In genomic region chr3:152190636-152191183, GRCh38 we compare ENCODE assay signal across 25 cellular contexts.
DNase-seq lines count a peak whose midpoint lies in the region; ATAC-seq, FAIRE-seq and TF ChIP-seq lines count a peak whose summit lies in the region.
"Had no signal": no experiment of that assay in that cellular context is flagged by ENCODE, and none has a peak within 500 bp of the region (broad histone marks: within the 10 kb centered on the region; RNA-seq: fewer than 3 reads in every experiment).

No MANE protein-coding gene starts in this region.

- H3K36me3 Mint-ChIP-seq in activated T-cell treated with anti-CD3 and anti-CD28 coated beads, Interleukin-2, amount 50 U/mL, for 24 hours (ENCODE audit: low read depth): no peaks in the 10 kb centered on the region
- H3K36me3 Mint-ChIP-seq in naive thymus-derived CD8-positive, alpha-beta T cell: no peaks in the 10 kb centered on the region
- H3K36me3 Mint-ChIP-seq: neural progenitor cell, WTC11 had no signal

- in situ Hi-C loops in SK-MEL-5 (cut with HindIII; ENCODE audit: low pct_unique_long_range_greater_than_20kb, low sequenced_read_pairs): no loop called here

- no peaks in the 10 kb centered on the region for H3K9me3 Mint-ChIP-seq in activated T-cell treated with anti-CD3 and anti-CD28 coated beads, Interleukin-2, amount 50 U/mL, for 24 hours
- H3K9me3 Mint-ChIP-seq in naive thymus-derived CD8-positive, alpha-beta T cell: no peaks in the 10 kb centered on the region
- H3K9me3 Mint-ChIP-seq: neural progenitor cell, WTC11 had no signal

- peak overlapping the region; percentile 34 for H3K27ac Mint-ChIP-seq in activated T-cell treated with anti-CD3 and anti-CD28 coated beads, Interleukin-2, amount 50 U/mL, for 24 hours
- peak overlapping the region in 9 of 10 donors; percentile 13 to 91 (median 79) for H3K27ac Mint-ChIP-seq in naive thymus-derived CD8-positive, alpha-beta T cell
- H3K27ac Mint-ChIP-seq: activated CD8-positive, alpha-beta T cell treated with anti-CD3 and anti-CD28 coated beads, Interleukin-2, amount 10 ng/mL, durations not matched to agents 7 days and 5 days; neural progenitor cell; WTC11 had no signal

- ATAC-seq in naive thymus-derived CD8-positive, alpha-beta T cell: no peak
- ATAC-seq: activated CD8-positive, alpha-beta T cell treated with anti-CD3 and anti-CD28 coated beads, Interleukin-2, amount 10 ng/mL, durations not matched to agents 7 days and 5 days; esophagus mucosa; left ventricle myocardium superior; mucosa of descending colon; upper lobe of right lung; WTC11 had no signal

- TF ChIP-seq POLR2A in GM12891 (IDR thresholded peaks at IDR 0.05; ENCODE audit: low read depth, low read length): no peak

- H3K27me3 Mint-ChIP-seq in activated T-cell treated with anti-CD3 and anti-CD28 coated beads, Interleukin-2, amount 50 U/mL, for 24 hours: no peaks in the 10 kb centered on the region
- no peaks in the 10 kb centered on the region for H3K27me3 Mint-ChIP-seq in naive thymus-derived CD8-positive, alpha-beta T cell

- FAIRE-seq in GM12891 (lab: Jason Lieb, UNC) (peak; percentile 9), HTR-8/SVneo (lab: Jason Lieb, UNC) (no peak)

- H3K4me3 Mint-ChIP-seq in activated T-cell treated with anti-CD3 and anti-CD28 coated beads, Interleukin-2, amount 50 U/mL, for 24 hours: no peak overlapping the region
- H3K4me3 Mint-ChIP-seq in naive thymus-derived CD8-positive, alpha-beta T cell: peak overlapping the region in 2 of 10 donors; percentile 4 to 6
- H3K4me3 Mint-ChIP-seq: activated CD8-positive, alpha-beta T cell treated with anti-CD3 and anti-CD28 coated beads, Interleukin-2, amount 10 ng/mL, durations not matched to agents 7 days and 5 days; neural progenitor cell; WTC11 had no signal

- POLR2A ChIA-PET in naive thymus-derived CD8-positive, alpha-beta T cell (lab: Charles Lee): interaction anchor here (1.0 to 3.0 kb wide), 5 partner anchors 9 to 79 kb away, joined by 3 to 16 read pairs (median 7); partner anchors contain the start of gene MBNL1

- peaks cover 72% of the 10 kb centered on the region for H3K4me1 Mint-ChIP-seq in activated T-cell treated with anti-CD3 and anti-CD28 coated beads, Interleukin-2, amount 50 U/mL, for 24 hours (ENCODE audit: low read depth)
- peaks cover 27 to 73% (median 67%) of the 10 kb centered on the region in 4 donors for H3K4me1 Mint-ChIP-seq in naive thymus-derived CD8-positive, alpha-beta T cell
- H3K4me1 Mint-ChIP-seq: neural progenitor cell, WTC11 had no signal

- DNase-seq in activated T-cell treated with anti-CD3 and anti-CD28 coated beads, Interleukin-2, amount 50 U/mL, for 24 hours: no peak
- no peak for DNase-seq in activated T-cell treated with anti-CD3 and anti-CD28 coated beads, Interleukin-2, amount 50 U/mL, for 1 hour
- DNase-seq in GM12891 (ENCODE audit: insufficient read length, low spot score) (no peak), SK-MEL-5 (ENCODE audit: low read depth, low spot score) (peak; percentile 13), COR-L47 (lab: John Stamatoyannopoulos, UW) (no peak), HTR-8/SVneo (ENCODE audit: insufficient read length, low spot score) (no peak)
- DNase-seq in naive thymus-derived CD8-positive, alpha-beta T cell: no peak
- DNase-seq: activated CD8-positive, alpha-beta T cell treated with anti-CD3 and anti-CD28 coated beads, Interleukin-2, amount 10 ng/mL, durations not matched to agents 7 days and 5 days; activated T-cell treated with anti-CD3 and anti-CD28 coated beads, Interleukin-2, amount 50 U/mL, for 48 hours; C1 segment of cervical spinal cord; DMS 273 treated with DMSO at 0.1 percent for 48 hours; effector memory CD4-positive, alpha-beta T cell; foreskin melanocyte; GDM1; hippocampal formation; Kasumi-1; left ventricle myocardium superior; mucosa of descending colon; NCI-H2029 treated with DMSO at 0.1 percent for 48 hours; NCI-H446; SK-N-SH; upper lobe of right lung had no signal

TF ChIP-seq in GM12891, 5 proteins besides CTCF, POLR2A, EP300 and RAD21:
- no peak for TF ChIP-seq SPI1 (IDR thresholded peaks at IDR 0.05; ENCODE audit: low read depth, low read length)
